ENCODE assay signal across 9 cellular contexts in genomic region chr18:50401888-50402287, GRCh38. TPM values are rescaled to one million over a fixed set of nuclear protein-coding genes. Genes with fewer than 3 reads are reported as not detected.
A peak's percentile ranks its signal among the peaks of the same experiment; 100 is the strongest.
DNase-seq lines count a peak whose midpoint lies in the region; ATAC-seq, FAIRE-seq and TF ChIP-seq lines count a peak whose summit lies in the region.
"Had no signal": no experiment of that assay in that cellular context is flagged by ENCODE, and none has a peak within 500 bp of the region (broad histone marks: within the 10 kb centered on the region; RNA-seq: fewer than 3 reads in every experiment).

No MANE protein-coding gene starts in this region.

- CTCF ChIA-PET in K562 (lab: Yijun Ruan, JAX; ENCODE audit: low intra/inter-chr PET ratio), result no interaction called here

- TF ChIP-seq RAD21 in K562 (CRISPR knock-in tag; conservative IDR thresholded peaks at IDR 0.05 in 1 of 2, IDR thresholded peaks at IDR 0.05 in 1 of 2), result no peak; a peak in 1 of 4 replicates

- no peak overlapping the region for H2BK120ac ChIP-seq in mesenchymal stem cell (ENCODE audit: low read depth, low read length)

- ATAC-seq in K562, result peak; percentile 98
- no peak for ATAC-seq in GM21390 (IDR thresholded peaks at IDR 0.05; ENCODE audit: unreplicated experiment)
- no peak for ATAC-seq in GM21786 (IDR thresholded peaks at IDR 0.05; ENCODE audit: unreplicated experiment)
- ATAC-seq: T-cell had no signal

- TF ChIP-seq POLR2A in K562 (conservative IDR thresholded peaks at IDR 0.05), result no peak

- 26% methylated on average over 9 of the region's 21 CpGs for WGBS in K562 (ENCODE audit: insufficient coverage, low coverage, missing lambda C conversion rate)
- 14 to 15% methylated on average over 15 to 16 of the region's 21 CpGs for WGBS in mesodermal cell (ENCODE audit: insufficient coverage in 2 of 2), 2 experiments
- WGBS in mesenchymal stem cell, result 33% methylated on average over 21 of the region's 21 CpGs

- TF ChIP-seq EP300 in K562 (IDR thresholded peaks at IDR 0.05; ENCODE audit: low read length), result no peak

- H3K27ac ChIP-seq in K562 (ENCODE audit: extremely low read depth, low read depth, low read length), result no peak overlapping the region
- H3K27ac ChIP-seq in mesodermal cell (ENCODE audit: low read depth, low read length, severe bottlenecking), result no peak overlapping the region
- H3K27ac ChIP-seq in mesenchymal stem cell (ENCODE audit: low read length, poor library complexity, severe bottlenecking), result no peak overlapping the region

- H3K9ac ChIP-seq in K562 (ENCODE audit: insufficient read depth in 1 of 2, low read depth in 2 of 2, low read length in 2 of 2) (no peak overlapping the region; a peak in 1 of 4 replicates), mesenchymal stem cell (ENCODE audit: low read length) (no peak overlapping the region)

- no peak overlapping the region for H2BK5ac ChIP-seq in mesenchymal stem cell (ENCODE audit: low read depth, low read length, poor library complexity, severe bottlenecking)

- H3K4me1 ChIP-seq in K562 (replicated peaks in 1 of 2; ENCODE audit: control insufficient read depth in 2 of 2, insufficient read depth in 2 of 2, low read length in 2 of 2), result peaks cover 12 to 16% of the 10 kb centered on the region in 2 experiments; a peak in 4 of 5 replicates
- H3K4me1 ChIP-seq in mesodermal cell (ENCODE audit: control insufficient read depth, insufficient read depth, low read length, poor library complexity, severe bottlenecking), result peaks cover 31% of the 10 kb centered on the region
- H3K4me1 ChIP-seq in mesenchymal stem cell (ENCODE audit: control insufficient read depth, insufficient read depth, low read depth, low read length), result peaks cover 8% of the 10 kb centered on the region

- H4K20me1 ChIP-seq in K562 (replicated peaks; ENCODE audit: control insufficient read depth, insufficient read depth, low read length), result no peaks in the 10 kb centered on the region

- H4K91ac ChIP-seq in mesenchymal stem cell (ENCODE audit: low read length), result no peak overlapping the region

- no peak overlapping the region for H2BK12ac ChIP-seq in mesenchymal stem cell (ENCODE audit: low read length in 2 of 2)

- TF ChIP-seq CTCF in K562 (IDR thresholded peaks at IDR 0.05 in 2 of 3, conservative IDR thresholded peaks at IDR 0.05 in 1 of 3; ENCODE audit: insufficient read depth in 2 of 3, low read depth in 1 of 3, low read length in 3 of 3), result peak; percentile 7 to 27 (median 20); a peak in 3 of 6 replicates

- H3K4me2 ChIP-seq in K562 (ENCODE audit: insufficient read depth, low read length), result no peak overlapping the region
- no peak overlapping the region for H3K4me2 ChIP-seq in mesenchymal stem cell (ENCODE audit: low read length, poor library complexity, severe bottlenecking)

- H2AK5ac ChIP-seq in mesenchymal stem cell (ENCODE audit: low read length, severe bottlenecking), result no peak overlapping the region

- H3K9me3 ChIP-seq in K562 (replicated peaks; ENCODE audit: control insufficient read depth, insufficient read depth, low read depth, low read length) (no peaks in the 10 kb centered on the region), mesodermal cell (ENCODE audit: control insufficient read depth, low read length) (no peaks in the 10 kb centered on the region), mesenchymal stem cell (ENCODE audit: control insufficient read depth, low read length) (no peaks in the 10 kb centered on the region)

- H3K79me1 ChIP-seq in mesenchymal stem cell (replicated peaks; ENCODE audit: low read length, poor library complexity, severe bottlenecking), result no peaks in the 10 kb centered on the region

- H3K36me3 ChIP-seq in K562 (ENCODE audit: control insufficient read depth, insufficient read depth, low read length) (no peaks in the 10 kb centered on the region), mesodermal cell (ENCODE audit: control insufficient read depth, insufficient read depth, low read length) (no peaks in the 10 kb centered on the region), mesenchymal stem cell (ENCODE audit: control insufficient read depth in 1 of 2, insufficient read depth in 2 of 2, low read depth in 1 of 2, low read length in 2 of 2) (no peaks in the 10 kb centered on the region)

- POLR2A ChIA-PET in K562 (lab: Yijun Ruan, JAX), result interaction anchor here (1.0 kb wide), 1 partner anchor 11 kb away, joined by 3 read pairs; no protein-coding TSS in a partner anchor

- H3K14ac ChIP-seq in mesenchymal stem cell (ENCODE audit: low read length in 2 of 2), result no peak overlapping the region

- no peak overlapping the region for H4K8ac ChIP-seq in mesenchymal stem cell (ENCODE audit: low read length)

- no peak overlapping the region for H2BK15ac ChIP-seq in mesenchymal stem cell (ENCODE audit: low read depth, poor library complexity, severe bottlenecking)

- no TSS peak for BruUV-seq in K562 (replicated peaks; lab: Mats Ljungman, UMichigan)

- H3K4me3 ChIP-seq in K562, result no peak overlapping the region
- H3K4me3 ChIP-seq in mesodermal cell (ENCODE audit: extremely low read depth, insufficient read depth, low read length, poor library complexity, severe bottlenecking), result peak overlapping the region; percentile 1
- no peak overlapping the region for H3K4me3 ChIP-seq in mesenchymal stem cell (ENCODE audit: insufficient read depth in 1 of 2, low read depth in 1 of 2, low read length in 2 of 2)

- H2AFZ ChIP-seq in K562 (ENCODE audit: low read depth, low read length), result no peak overlapping the region
- H2AFZ ChIP-seq in mesenchymal stem cell (ENCODE audit: low read depth, low read length), result no peak overlapping the region

- no peak overlapping the region for H3K4ac ChIP-seq in mesenchymal stem cell (ENCODE audit: low read depth in 1 of 2, low read length in 2 of 2)

- H3K9me1 ChIP-seq in K562 (ENCODE audit: control insufficient read depth, insufficient read depth, low read length), result no peaks in the 10 kb centered on the region

- H3K79me2 ChIP-seq in K562 (ENCODE audit: control insufficient read depth, insufficient read depth, low read length), result no peaks in the 10 kb centered on the region

- H3K18ac ChIP-seq in mesenchymal stem cell (ENCODE audit: low read depth in 1 of 2, low read length in 2 of 2), result no peak overlapping the region

- FAIRE-seq in K562 (lab: Jason Lieb, UNC), result peak; percentile 44

- DNase-seq in DMS79 treated with DMSO at 0.1 percent for 48 hours (lab: John Stamatoyannopoulos, UW) (peak; percentile 57), MV-4-11 (lab: John Stamatoyannopoulos, UW) (peak; percentile 34), K562 (ENCODE audit: extremely low read depth in 1 of 4, low spot score in 3 of 4) (peak; percentile 76 to 88 (median 77)), GM19240 (ENCODE audit: insufficient read length, low spot score) (no peak), mesenchymal stem cell (no peak)

- no peak overlapping the region for H3K23ac ChIP-seq in mesenchymal stem cell (ENCODE audit: low read length in 2 of 2)

- H3K27me3 ChIP-seq in K562 (ENCODE audit: control insufficient read depth in 2 of 2, insufficient read depth in 2 of 2, low read length in 2 of 2) (no peaks in the 10 kb centered on the region), mesenchymal stem cell (ENCODE audit: control insufficient read depth in 1 of 2, insufficient read depth in 1 of 2, low read length in 2 of 2) (peaks cover 3 to 72% of the 10 kb centered on the region in 2 experiments)

- intact Hi-C loops in K562 (cut with micrococcal nuclease), result no loop called here

- in situ Hi-C loops in K562 (cut with MboI), result no loop called here

TF ChIP-seq in K562, 482 proteins besides CTCF, POLR2A, EP300 and RAD21 (continues in another document):
- TF ChIP-seq L3MBTL2 (IDR thresholded peaks at IDR 0.05) (peak; percentile 77), HMGN3 (IDR thresholded peaks at IDR 0.05; ENCODE audit: borderline replicate concordance, extremely low read depth, insufficient read length, low read depth, low read length) (peak; percentile 36), PKNOX1 (IDR thresholded peaks at IDR 0.05) (peak; percentile 44; the same call in 1 of the 2 replicates), NFE2 (IDR thresholded peaks at IDR 0.05; ENCODE audit: low read depth) (peak; percentile 41; the same call in 1 of the 2 replicates), JUND (IDR thresholded peaks at IDR 0.05; ENCODE audit: borderline replicate concordance, low read depth, low read length) (peak; percentile 4; the same call in 1 of the 2 replicates), JUND (tag; IDR thresholded peaks at IDR 0.05; ENCODE audit: borderline replicate concordance, low read depth, low read length) (no peak), NFIC (IDR thresholded peaks at IDR 0.05) (peak; percentile 98)

RNA-seq across cellular contexts. Expression of gene SKA1, which starts 27.0 kb away (rescaled TPM):
- 5.8 and 8.5 TPM in 2 replicates for total RNA-seq in K562 (2011; cell fraction: chromatin; rRNA removed; ENCODE audit: low replicate concordance)
- 5.0 and 7.0 TPM in 2 replicates for total RNA-seq in K562 (2011; cell fraction: nucleolus; rRNA removed)
- 10.0 and 15.3 TPM in 2 replicates for total RNA-seq in K562 (2011; cell fraction: nucleoplasm; rRNA removed)
- 36.9 and 39.6 TPM in 2 replicates for total RNA-seq in K562 (2014; rRNA removed)
- 54.6 and 55.8 TPM in 2 replicates for total RNA-seq in K562 (2014; rRNA removed; fragmentation: Illumina TruSeq; extraction: Trizol)
- total RNA-seq in K562 (2015; rRNA removed; fragmentation: Illumina TruSeq; extraction: Trizol), result 43.9 and 53.2 TPM in 2 replicates
- 38.1 and 41.2 TPM in 2 replicates for total RNA-seq in K562 (2021)
- polyA plus RNA-seq in K562 (2011; rRNA removed), result 25.7 and 33.6 TPM in 2 replicates
- 18.3 and 21.5 TPM in 2 replicates for polyA plus RNA-seq in K562 (2011; cell fraction: cytosol; rRNA removed)
- polyA plus RNA-seq in K562 (2011; cell fraction: nucleus; rRNA removed), result 6.0 and 6.8 TPM in 2 replicates
- polyA plus RNA-seq in K562 (2012), result 24.3 and 33.4 TPM in 2 replicates
- 47.7 and 67.2 TPM in 2 replicates for polyA plus RNA-seq in K562 (2014; fragmentation: Illumina TruSeq; extraction: Trizol)
- 10 to 100 TPM; 27.8 to 42.6 TPM for polyA plus RNA-seq in K562 (2014; fragmentation: Nextera tagmentation; extraction: Ambion mirVana)
- 41.9 and 46.0 TPM in 2 replicates for polyA plus RNA-seq in K562 (2014; rRNA removed)
- 39.3 and 41.4 TPM in 2 replicates for polyA minus RNA-seq in K562 (2011; rRNA and poly(A)+ RNA removed)
- 16.5 and 21.8 TPM in 2 replicates for polyA minus RNA-seq in K562 (2011; cell fraction: cytosol; rRNA and poly(A)+ RNA removed)
- polyA minus RNA-seq in K562 (2011; cell fraction: nucleus; rRNA and poly(A)+ RNA removed), result 4.4 and 9.2 TPM in 2 replicates
- polyA plus RNA-seq in mesodermal cell (2013, experiment 1 of 2), result 16.4 TPM
- 22.3 TPM for polyA plus RNA-seq in mesodermal cell (2013, experiment 2 of 2)
- 3.8 TPM for polyA plus RNA-seq in mesenchymal stem cell (2013, experiment 1 of 2)
- polyA plus RNA-seq in mesenchymal stem cell (2013, experiment 2 of 2), result 4.1 TPM

Comparison
In these comparisons a context has a peak if more than half of its experiments do, and no peak if none do; other contexts are left out.
1. DNase-seq: peak in DMS79 treated with DMSO at 0.1 percent for 48 hours (single experiment), MV-4-11 (single experiment) and K562 (4 of 4); none in GM19240 (single experiment) and mesenchymal stem cell (single experiment).